Comparison of ENCODE assay signal across 16 cellular contexts in the genomic region with DNA sequence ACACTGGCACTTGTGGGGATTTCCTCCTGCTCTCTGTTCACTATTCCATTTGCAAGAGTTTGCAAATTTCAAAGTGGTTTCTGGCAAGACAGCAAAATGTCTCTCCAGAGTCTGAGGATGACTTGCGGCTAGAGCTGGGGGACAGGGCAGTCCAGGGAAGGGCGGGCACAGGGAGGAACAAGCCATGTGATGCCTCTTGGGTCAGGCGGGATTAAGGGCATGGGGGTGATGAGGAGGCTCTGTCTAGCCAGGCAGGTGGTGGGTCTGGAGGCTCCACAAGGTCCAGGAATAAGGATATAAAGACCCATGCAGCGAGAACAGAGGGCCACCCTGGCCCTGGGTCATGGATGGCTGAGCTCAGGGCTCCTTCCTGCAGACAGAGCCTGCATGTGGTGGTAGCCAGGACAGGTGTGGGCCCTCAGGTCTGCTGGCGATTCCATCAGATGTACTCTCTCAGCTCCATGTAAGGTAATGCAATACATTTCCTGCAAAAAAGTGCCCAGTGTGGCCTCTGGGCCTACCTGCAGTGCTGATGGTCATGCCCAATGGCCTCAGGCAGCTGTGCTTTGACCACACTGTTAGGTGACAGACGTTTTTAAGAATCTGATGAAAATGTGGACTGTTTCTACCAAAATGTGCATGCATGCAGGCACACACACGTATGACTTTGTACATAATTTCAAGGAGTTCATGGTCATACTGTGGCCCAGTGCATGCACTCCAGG.
DNase-seq lines count a peak whose midpoint lies in the region; FAIRE-seq and TF ChIP-seq lines count a peak whose summit lies in the region.
"Had no signal": no experiment of that assay in that cellular context is flagged by ENCODE, and none has a peak within 500 bp of the region (broad histone marks: within the 10 kb centered on the region; RNA-seq: fewer than 3 reads in every experiment).

No MANE protein-coding gene starts in this region.

- no peak overlapping the region for H2BK120ac ChIP-seq in H1 (replicated peaks; ENCODE audit: low read depth, low read length)

- TF ChIP-seq EP300 in H1 (IDR thresholded peaks at IDR 0.05; ENCODE audit: borderline replicate concordance in 1 of 2, low read depth in 2 of 2, low read length in 2 of 2) = no peak

- H3K23me2 ChIP-seq in H1 (ENCODE audit: low read depth, low read length) = no peaks in the 10 kb centered on the region

- no peaks in the 10 kb centered on the region for H4K20me1 ChIP-seq in H1 (replicated peaks in 1 of 2; ENCODE audit: control insufficient read depth in 1 of 2, insufficient read depth in 2 of 2, low read length in 2 of 2)
- no peaks in the 10 kb centered on the region for H4K20me1 ChIP-seq in smooth muscle cell (ENCODE audit: low read depth)
- H4K20me1 ChIP-seq: BLaER1 had no signal

- no peak overlapping the region for H2BK12ac ChIP-seq in H1 (ENCODE audit: low read depth, low read length)

- H3K4me1 ChIP-seq in H1 (replicated peaks in 1 of 4; ENCODE audit: control insufficient read depth in 3 of 4, insufficient read depth in 4 of 4, low read length in 3 of 4) = peaks cover 10 to 33% (median 22%) of the 10 kb centered on the region in 4 experiments
- H3K4me1 ChIP-seq in parathyroid adenoma = peaks cover 13% of the 10 kb centered on the region
- peaks cover 11% of the 10 kb centered on the region for H3K4me1 ChIP-seq in smooth muscle cell (ENCODE audit: low read depth)
- H3K4me1 ChIP-seq: HAP-1 had no signal

- H3K27me3 ChIP-seq in H1 (replicated peaks in 1 of 4; ENCODE audit: control insufficient read depth in 3 of 4, extremely low read depth in 1 of 4, insufficient read depth in 3 of 4, low read length in 3 of 4) = no peaks in the 10 kb centered on the region
- no peaks in the 10 kb centered on the region for H3K27me3 ChIP-seq in parathyroid adenoma (ENCODE audit: control insufficient read depth, insufficient read depth, low read length)
- H3K27me3 ChIP-seq in smooth muscle cell (ENCODE audit: low read depth) = peaks cover 10% of the 10 kb centered on the region
- H3K27me3 ChIP-seq: BLaER1 had no signal

- H3K23ac ChIP-seq in H1 (ENCODE audit: insufficient read length) = no peak overlapping the region

- POLR2A ChIA-PET in H1 (lab: Charles Lee; ENCODE audit: partially characterized antibody) = no interaction called here

- no peak for TF ChIP-seq RAD21 in H1 (IDR thresholded peaks at IDR 0.05 in 1 of 2, conservative IDR thresholded peaks at IDR 0.05 in 1 of 2; ENCODE audit: low read depth in 2 of 2, low read length in 2 of 2)

- H2BK20ac ChIP-seq in H1 (ENCODE audit: low read length) = no peak overlapping the region

- no peak overlapping the region for H2AK5ac ChIP-seq in H1 (ENCODE audit: low read depth, low read length)

- H3K79me1 ChIP-seq in H1 (ENCODE audit: low read depth, low read length) = no peaks in the 10 kb centered on the region

- no peak overlapping the region for H3K4ac ChIP-seq in H1 (replicated peaks; ENCODE audit: insufficient read length, low read depth, low read length)

- H2AFZ ChIP-seq in H1 (ENCODE audit: low read length) (no peak overlapping the region), parathyroid adenoma (peak overlapping the region; percentile 46), smooth muscle cell (ENCODE audit: low read depth) (no peak overlapping the region)

- no peak overlapping the region for H3K4me2 ChIP-seq in H1 (ENCODE audit: insufficient read depth in 1 of 2, low read depth in 2 of 2, low read length in 2 of 2)
- H3K4me2 ChIP-seq in parathyroid adenoma (ENCODE audit: low read length) = no peak overlapping the region
- H3K4me2 ChIP-seq in smooth muscle cell = no peak overlapping the region
- H3K4me2 ChIP-seq: A549, BLaER1 had no signal

- no peaks in the 10 kb centered on the region for H3F3A ChIP-seq in smooth muscle cell (ENCODE audit: low read depth)

- H3K79me2 ChIP-seq in H1 (ENCODE audit: control insufficient read depth in 1 of 2, insufficient read depth in 2 of 2, low read length in 2 of 2) (no peaks in the 10 kb centered on the region), parathyroid adenoma (no peaks in the 10 kb centered on the region), smooth muscle cell (ENCODE audit: low read depth) (no peaks in the 10 kb centered on the region)

- no peak overlapping the region for H2BK15ac ChIP-seq in H1 (ENCODE audit: low read length)

- CTCF ChIA-PET in H1 (lab: Charles Lee; ENCODE audit: partially characterized antibody) = interaction anchor here (1.0 to 1.2 kb wide), 2 partner anchors 14 to 20 kb away, joined by 4 read pairs; no protein-coding TSS in a partner anchor

- H3K4me3 ChIP-seq in H1 (ENCODE audit: extremely low read depth in 1 of 4, insufficient read depth in 2 of 4, low read depth in 3 of 4, low read length in 4 of 4) (no peak overlapping the region), parathyroid adenoma (ENCODE audit: low read depth, low read length) (no peak overlapping the region), smooth muscle cell (no peak overlapping the region)
- H3K4me3 ChIP-seq: A549, BLaER1, HAP-1 had no signal

- H4K5ac ChIP-seq in H1 (ENCODE audit: insufficient read length, low read depth, low read length) = no peak overlapping the region

- DNase-seq in NCI-H146 (lab: John Stamatoyannopoulos, UW) = peak; percentile 59
- DNase-seq in NCI-H146 treated with DMSO at 0.1 percent for 48 hours (lab: John Stamatoyannopoulos, UW; ENCODE audit: unreplicated experiment) = no peak
- no peak for DNase-seq in H1 (ENCODE audit: low read depth in 1 of 2, low spot score in 2 of 2)
- no peak for DNase-seq in NOMO-1 (lab: John Stamatoyannopoulos, UW; ENCODE audit: unreplicated experiment in 2 of 2)
- DNase-seq in smooth muscle cell (lab: John Stamatoyannopoulos, UW; ENCODE audit: unreplicated experiment) = no peak
- DNase-seq in NCI-H2196 (lab: John Stamatoyannopoulos, UW; ENCODE audit: unreplicated experiment) = no peak
- DNase-seq: Calu3; CD4-positive, alpha-beta memory T cell; DMS79 treated with DMSO at 0.1 percent for 48 hours; GF-D8 had no signal

- no peak overlapping the region for H3K14ac ChIP-seq in H1 (ENCODE audit: insufficient read length)

- H3K18ac ChIP-seq in H1 (ENCODE audit: extremely low read depth, low read length) = no peak overlapping the region; the same call in 1 of the 2 replicates

- no peak for TF ChIP-seq CTCF in H1 (IDR thresholded peaks at IDR 0.05; ENCODE audit: control extremely low read depth in 1 of 3, insufficient read depth in 1 of 3, low read depth in 1 of 3, low read length in 3 of 3)
- no peak for TF ChIP-seq CTCF in parathyroid adenoma (IDR thresholded peaks at IDR 0.05)
- no peak for TF ChIP-seq CTCF in smooth muscle cell (IDR thresholded peaks at IDR 0.05; ENCODE audit: borderline replicate concordance, insufficient read depth, poor library complexity, severe bottlenecking)

- FAIRE-seq in H1 (lab: Jason Lieb, UNC) = no peak
- FAIRE-seq: A549, HepG2 had no signal

- H3K36me3 ChIP-seq in H1 (ENCODE audit: control insufficient read depth in 2 of 4, insufficient read depth in 4 of 4, low read length in 3 of 4) (no peaks in the 10 kb centered on the region), parathyroid adenoma (ENCODE audit: control insufficient read depth, insufficient read depth, low read length) (no peaks in the 10 kb centered on the region), smooth muscle cell (ENCODE audit: low read depth) (no peaks in the 10 kb centered on the region)
- H3K36me3 ChIP-seq: BLaER1, HAP-1 had no signal

- H3K9ac ChIP-seq in H1 (replicated peaks in 1 of 4; ENCODE audit: extremely low read depth in 1 of 4, low read depth in 3 of 4, low read length in 3 of 4) (no peak overlapping the region), parathyroid adenoma (no peak overlapping the region), smooth muscle cell (ENCODE audit: low read depth) (no peak overlapping the region)
- H3K9ac ChIP-seq: BLaER1 had no signal

- H3K9me3 ChIP-seq in H1 (ENCODE audit: insufficient read depth in 2 of 2, low read depth in 1 of 2, low read length in 1 of 2) (no peaks in the 10 kb centered on the region), parathyroid adenoma (ENCODE audit: control insufficient read depth, low read length) (no peaks in the 10 kb centered on the region), smooth muscle cell (replicated peaks; ENCODE audit: low read depth) (no peaks in the 10 kb centered on the region)
- H3K9me3 ChIP-seq: A549, BLaER1, HAP-1 had no signal

- no peak overlapping the region for H3K56ac ChIP-seq in H1 (replicated peaks; ENCODE audit: insufficient read length, low read depth, low read length)

- 89% methylated on average over 7 of the region's 7 CpGs; no CpG with 5 or more reads in 1 of the 2 experiments for WGBS in H1 (ENCODE audit: extremely low coverage in 1 of 2, insufficient coverage in 1 of 2, insufficient read length in 1 of 2, insufficient replicate concordance in 2 of 2, low coverage in 1 of 2, low lambda C conversion rate in 2 of 2, missing lambda C conversion rate in 1 of 2), 2 experiments
- 80% methylated on average over 7 of the region's 7 CpGs for WGBS in smooth muscle cell (ENCODE audit: low lambda C conversion rate)

- 0 out of 2 replicates have a peak overlapping the region, but pooled peaks have one; percentile 6 for H2BK5ac ChIP-seq in H1 (ENCODE audit: low read depth, low read length)

- H3K27ac ChIP-seq in H1 (ENCODE audit: low read depth, low read length) (no peak overlapping the region), parathyroid adenoma (peak overlapping the region; percentile 62), smooth muscle cell (ENCODE audit: low read depth) (no peak overlapping the region)
- H3K27ac ChIP-seq: 22Rv1, A549, BLaER1 had no signal

- TF ChIP-seq POLR2A in H1 (IDR thresholded peaks at IDR 0.05; ENCODE audit: control extremely low read depth in 1 of 2, low read depth in 2 of 2, low read length in 2 of 2) = no peak

- peak overlapping the region; percentile 34 for H4K91ac ChIP-seq in H1 (replicated peaks; ENCODE audit: insufficient read length, low read length)

- no peak overlapping the region for H4K8ac ChIP-seq in H1 (ENCODE audit: extremely low read depth, insufficient read depth, low read length)

TF ChIP-seq in H1, 55 proteins besides CTCF, POLR2A, EP300 and RAD21:
- TF ChIP-seq BRCA1 (IDR thresholded peaks at IDR 0.05; ENCODE audit: low read depth, low read length) (no peak), TAF7 (optimal IDR thresholded peaks at IDR 0.05; ENCODE audit: borderline replicate concordance, low read depth, low read length) (no peak), SUZ12 (IDR thresholded peaks at IDR 0.05; ENCODE audit: low read length) (no peak), TEAD4 (IDR thresholded peaks at IDR 0.05; ENCODE audit: low read depth, low read length) (no peak)
